Comparison of ENCODE assay signal across 14 cellular contexts in the genomic region with DNA sequence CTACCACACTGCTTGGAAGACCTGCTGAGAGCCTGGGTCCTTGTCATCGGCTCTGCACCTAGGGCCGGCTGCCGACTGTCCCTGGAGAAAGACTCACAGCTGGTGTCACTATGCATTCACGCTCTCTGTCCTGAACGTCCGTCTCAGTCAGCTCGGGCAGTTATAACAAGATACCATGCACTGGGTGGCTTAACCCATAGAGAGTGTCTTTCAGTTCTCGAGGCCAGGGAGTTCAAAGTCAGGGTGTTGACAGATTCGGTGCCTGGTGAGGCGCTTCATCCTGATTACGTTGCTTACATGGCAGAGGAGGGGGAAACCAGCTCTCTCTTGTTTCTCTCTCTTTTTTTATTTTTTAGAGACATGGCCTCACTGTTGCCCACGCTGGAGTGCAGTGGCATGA.
A peak's percentile ranks its signal among the peaks of the same experiment; 100 is the strongest.
DNase-seq lines count a peak whose midpoint lies in the region; ATAC-seq, FAIRE-seq and TF ChIP-seq lines count a peak whose summit lies in the region.
"Had no signal": no experiment of that assay in that cellular context is flagged by ENCODE, and none has a peak within 500 bp of the region (broad histone marks: within the 10 kb centered on the region; RNA-seq: fewer than 3 reads in every experiment).

No MANE protein-coding gene starts in this region.

- DNase-seq in WTC11 (ENCODE audit: low spot score): no peak
- no peak for DNase-seq in chondrocyte (ENCODE audit: low spot score)
- DNase-seq in glutamatergic neuron: no peak
- DNase-seq in progenitor cell of endocrine pancreas (ENCODE audit: low spot score, unreplicated experiment): no peak
- DNase-seq in D721Med (ENCODE audit: insufficient read length, low spot score): no peak
- no peak for DNase-seq in iPS-NIHi11 (ENCODE audit: low spot score)
- DNase-seq in activated CD4-positive, alpha-beta T cell treated with anti-CD3 and anti-CD28 coated beads, Interleukin-2, amount 10 ng/mL, durations not matched to agents 24 days and 14 days: no peak
- DNase-seq: CD8-positive, alpha-beta memory T cell; COR-L47; HCEC 1CT had no signal

- no peaks in the 10 kb centered on the region for H3K27me3 Mint-ChIP-seq in WTC11 (ENCODE audit: low read depth)
- no peaks in the 10 kb centered on the region for H3K27me3 Mint-ChIP-seq in chondrocyte (ENCODE audit: low read depth)
- H3K27me3 Mint-ChIP-seq in glutamatergic neuron (ENCODE audit: unreplicated experiment): peaks cover 1% of the 10 kb centered on the region
- H3K27me3 Mint-ChIP-seq in progenitor cell of endocrine pancreas: no peaks in the 10 kb centered on the region
- H3K27me3 Mint-ChIP-seq in activated CD4-positive, alpha-beta T cell treated with anti-CD3 and anti-CD28 coated beads, Interleukin-2, amount 10 ng/mL, durations not matched to agents 24 days and 14 days: no peaks in the 10 kb centered on the region
- H3K27me3 Mint-ChIP-seq: B cell had no signal

- FAIRE-seq in D721Med (lab: Jason Lieb, UNC): no peak
- FAIRE-seq: G401.6, GM12891, GM19239 had no signal

- H3K36me3 Mint-ChIP-seq in WTC11: peaks cover 82% of the 10 kb centered on the region
- peaks cover 55% of the 10 kb centered on the region for H3K36me3 Mint-ChIP-seq in chondrocyte (ENCODE audit: low read depth)
- no peaks in the 10 kb centered on the region for H3K36me3 Mint-ChIP-seq in glutamatergic neuron (ENCODE audit: unreplicated experiment)
- H3K36me3 Mint-ChIP-seq in progenitor cell of endocrine pancreas (ENCODE audit: insufficient read depth): peaks cover 27% of the 10 kb centered on the region
- H3K36me3 Mint-ChIP-seq in activated CD4-positive, alpha-beta T cell treated with anti-CD3 and anti-CD28 coated beads, Interleukin-2, amount 10 ng/mL, durations not matched to agents 24 days and 14 days (ENCODE audit: low read depth): no peaks in the 10 kb centered on the region

- H3K27ac Mint-ChIP-seq in WTC11 (peak overlapping the region; percentile 36; the same call in 1 of the 2 replicates), chondrocyte (ENCODE audit: unreplicated experiment) (peak overlapping the region; percentile 0), glutamatergic neuron (ENCODE audit: unreplicated experiment) (no peak overlapping the region), progenitor cell of endocrine pancreas (peak overlapping the region; percentile 10)
- no peak overlapping the region for H3K27ac Mint-ChIP-seq in activated CD4-positive, alpha-beta T cell treated with anti-CD3 and anti-CD28 coated beads, Interleukin-2, amount 10 ng/mL, durations not matched to agents 24 days and 14 days
- H3K27ac Mint-ChIP-seq: B cell had no signal

- intact Hi-C loops in activated CD4-positive, alpha-beta T cell treated with anti-CD3 and anti-CD28 coated beads, Interleukin-2, amount 10 ng/mL, durations not matched to agents 24 days and 14 days (cut with micrococcal nuclease): no loop called here

- POLR2A ChIA-PET in WTC11 (lab: Charles Lee): no interaction called here

- no peak overlapping the region for H3K4me3 Mint-ChIP-seq in WTC11
- no peak overlapping the region for H3K4me3 Mint-ChIP-seq in chondrocyte (ENCODE audit: unreplicated experiment)
- H3K4me3 Mint-ChIP-seq in glutamatergic neuron (ENCODE audit: unreplicated experiment): peak overlapping the region; percentile 28
- no peak overlapping the region for H3K4me3 Mint-ChIP-seq in progenitor cell of endocrine pancreas (ENCODE audit: low read depth)
- no peak overlapping the region for H3K4me3 Mint-ChIP-seq in activated CD4-positive, alpha-beta T cell treated with anti-CD3 and anti-CD28 coated beads, Interleukin-2, amount 10 ng/mL, durations not matched to agents 24 days and 14 days
- H3K4me3 Mint-ChIP-seq: B cell had no signal

- H3K9me3 Mint-ChIP-seq in WTC11 (no peaks in the 10 kb centered on the region), chondrocyte (ENCODE audit: low read depth) (no peaks in the 10 kb centered on the region), glutamatergic neuron (ENCODE audit: unreplicated experiment) (no peaks in the 10 kb centered on the region), progenitor cell of endocrine pancreas (ENCODE audit: low read depth) (no peaks in the 10 kb centered on the region)
- no peaks in the 10 kb centered on the region for H3K9me3 Mint-ChIP-seq in activated CD4-positive, alpha-beta T cell treated with anti-CD3 and anti-CD28 coated beads, Interleukin-2, amount 10 ng/mL, durations not matched to agents 24 days and 14 days
- H3K9me3 Mint-ChIP-seq: CD8-positive, alpha-beta memory T cell had no signal

- H3K4me1 Mint-ChIP-seq in WTC11 (no peaks in the 10 kb centered on the region), chondrocyte (ENCODE audit: low read depth) (no peaks in the 10 kb centered on the region), glutamatergic neuron (ENCODE audit: low read depth, unreplicated experiment) (no peaks in the 10 kb centered on the region), progenitor cell of endocrine pancreas (ENCODE audit: low read depth) (no peaks in the 10 kb centered on the region)
- no peaks in the 10 kb centered on the region for H3K4me1 Mint-ChIP-seq in activated CD4-positive, alpha-beta T cell treated with anti-CD3 and anti-CD28 coated beads, Interleukin-2, amount 10 ng/mL, durations not matched to agents 24 days and 14 days
- H3K4me1 Mint-ChIP-seq: B cell; CD8-positive, alpha-beta memory T cell had no signal

- ATAC-seq in WTC11: no peak

- CTCF ChIA-PET in WTC11 (lab: Charles Lee): no interaction called here

- TF ChIP-seq CTCF in WTC11 (IDR thresholded peaks at IDR 0.05) (no peak), chondrocyte (IDR thresholded peaks at IDR 0.05) (no peak), glutamatergic neuron (IDR thresholded peaks at IDR 0.05; ENCODE audit: partially characterized antibody, unreplicated experiment) (no peak), progenitor cell of endocrine pancreas (IDR thresholded peaks at IDR 0.05; ENCODE audit: unreplicated experiment) (no peak), D721Med (IDR thresholded peaks at IDR 0.05; ENCODE audit: insufficient read depth, missing control alignments) (no peak)

TF ChIP-seq in WTC11, 78 proteins besides CTCF, POLR2A, EP300 and RAD21:
- TF ChIP-seq, protein P1, sequence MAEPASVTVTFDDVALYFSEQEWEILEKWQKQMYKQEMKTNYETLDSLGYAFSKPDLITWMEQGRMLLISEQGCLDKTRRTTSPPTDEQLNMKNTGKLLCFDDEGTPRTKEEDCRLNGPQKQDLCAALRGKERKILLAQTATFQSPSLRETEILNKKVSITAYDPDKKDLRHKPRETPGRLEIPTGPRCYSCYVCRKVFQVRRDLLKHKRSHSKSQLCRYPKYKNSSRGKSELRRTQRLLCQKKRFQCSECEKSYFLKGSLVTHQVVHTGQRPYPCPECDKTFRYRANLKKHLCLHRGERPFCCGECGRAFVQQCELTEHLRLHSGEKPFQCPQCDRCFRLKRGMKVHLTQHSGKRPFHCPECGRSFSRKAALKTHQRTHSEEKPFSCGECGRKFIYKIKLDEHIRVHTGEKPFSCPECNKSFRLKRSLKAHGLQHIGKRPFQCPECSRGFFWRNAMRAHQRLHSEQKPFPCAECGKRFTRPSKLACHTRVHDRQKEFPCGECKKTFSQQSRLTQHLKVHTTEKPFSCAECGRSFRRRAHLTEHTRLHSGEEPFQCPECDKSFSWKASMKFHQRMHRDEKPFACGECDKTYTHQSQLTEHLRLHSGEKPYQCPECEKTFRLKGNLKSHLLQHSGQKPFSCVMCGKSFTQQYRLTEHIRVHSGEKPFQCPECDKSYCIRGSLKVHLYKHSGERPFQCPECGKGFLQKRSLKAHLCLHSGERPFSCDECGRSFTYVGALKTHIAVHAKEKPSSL (CRISPR knock-in tag; conservative IDR thresholded peaks at IDR 0.05): no peak
- TF ChIP-seq TCF7 (CRISPR knock-in tag; IDR thresholded peaks at IDR 0.05; ENCODE audit: low read depth): no peak
- TF ChIP-seq, protein P2, sequence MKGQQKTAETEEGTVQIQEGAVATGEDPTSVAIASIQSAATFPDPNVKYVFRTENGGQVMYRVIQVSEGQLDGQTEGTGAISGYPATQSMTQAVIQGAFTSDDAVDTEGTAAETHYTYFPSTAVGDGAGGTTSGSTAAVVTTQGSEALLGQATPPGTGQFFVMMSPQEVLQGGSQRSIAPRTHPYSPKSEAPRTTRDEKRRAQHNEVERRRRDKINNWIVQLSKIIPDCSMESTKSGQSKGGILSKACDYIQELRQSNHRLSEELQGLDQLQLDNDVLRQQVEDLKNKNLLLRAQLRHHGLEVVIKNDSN (CRISPR knock-in tag; IDR thresholded peaks at IDR 0.05): no peak
- TF ChIP-seq, protein P3, sequence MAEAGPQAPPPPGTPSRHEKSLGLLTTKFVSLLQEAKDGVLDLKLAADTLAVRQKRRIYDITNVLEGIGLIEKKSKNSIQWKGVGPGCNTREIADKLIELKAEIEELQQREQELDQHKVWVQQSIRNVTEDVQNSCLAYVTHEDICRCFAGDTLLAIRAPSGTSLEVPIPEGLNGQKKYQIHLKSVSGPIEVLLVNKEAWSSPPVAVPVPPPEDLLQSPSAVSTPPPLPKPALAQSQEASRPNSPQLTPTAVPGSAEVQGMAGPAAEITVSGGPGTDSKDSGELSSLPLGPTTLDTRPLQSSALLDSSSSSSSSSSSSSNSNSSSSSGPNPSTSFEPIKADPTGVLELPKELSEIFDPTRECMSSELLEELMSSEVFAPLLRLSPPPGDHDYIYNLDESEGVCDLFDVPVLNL (CRISPR knock-in tag; IDR thresholded peaks at IDR 0.05; ENCODE audit: borderline replicate concordance, low read depth): no peak
- no peak for TF ChIP-seq NR3C1 (CRISPR knock-in tag; conservative IDR thresholded peaks at IDR 0.05; ENCODE audit: low read depth)
- TF ChIP-seq CBFB (CRISPR knock-in tag; IDR thresholded peaks at IDR 0.05; ENCODE audit: low read depth): no peak
- TF ChIP-seq IRF2 (CRISPR knock-in tag; IDR thresholded peaks at IDR 0.05; ENCODE audit: borderline replicate concordance, low read depth): no peak
- TF ChIP-seq ZNF232 (CRISPR knock-in tag; IDR thresholded peaks at IDR 0.05): no peak
- TF ChIP-seq, protein P4, sequence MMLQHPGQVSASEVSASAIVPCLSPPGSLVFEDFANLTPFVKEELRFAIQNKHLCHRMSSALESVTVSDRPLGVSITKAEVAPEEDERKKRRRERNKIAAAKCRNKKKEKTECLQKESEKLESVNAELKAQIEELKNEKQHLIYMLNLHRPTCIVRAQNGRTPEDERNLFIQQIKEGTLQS (CRISPR knock-in tag; conservative IDR thresholded peaks at IDR 0.05): no peak
TF ChIP-seq in WTC11: peak in this region for 0.

Comparison
In these comparisons a context has a peak if more than half of its experiments do, and no peak if none do; other contexts are left out.
1. H3K27ac Mint-ChIP-seq: peak in WTC11 (single experiment), chondrocyte (single experiment) and progenitor cell of endocrine pancreas (single experiment); none in glutamatergic neuron (single experiment) and activated CD4-positive, alpha-beta T cell treated with anti-CD3 and anti-CD28 coated beads, Interleukin-2, amount 10 ng/mL, durations not matched to agents 24 days and 14 days (single experiment).